Comparison of ENCODE assay signal across 23 cellular contexts in genomic region chr12:2895511-2895910, GRCh38. TPM values are rescaled to one million over a fixed set of nuclear protein-coding genes. Genes with fewer than 3 reads are reported as not detected.
DNase-seq lines count a peak whose midpoint lies in the region; TF ChIP-seq lines count a peak whose summit lies in the region.
"Had no signal": no experiment of that assay in that cellular context is flagged by ENCODE, and none has a peak within 500 bp of the region (broad histone marks: within the 10 kb centered on the region; RNA-seq: fewer than 3 reads in every experiment).

No MANE protein-coding gene starts in this region.

- H3K4me1 Mint-ChIP-seq in type B pancreatic cell (ENCODE audit: unreplicated experiment), result peaks cover 19% of the 10 kb centered on the region

- H3K4me3 ChIP-seq in fibroblast of villous mesenchyme (ENCODE audit: low read depth, low read length), result no peak overlapping the region
- H3K4me3 ChIP-seq in neuronal stem cell (ENCODE audit: low read length in 2 of 2), result no peak overlapping the region
- H3K4me3 ChIP-seq: esophagus squamous epithelium, heart left ventricle, lung had no signal

- no peak overlapping the region for H3K18ac ChIP-seq in neuronal stem cell (ENCODE audit: low read length)

- H3K4me2 ChIP-seq in neuronal stem cell (ENCODE audit: insufficient read depth, low read length, poor library complexity, severe bottlenecking), result no peak overlapping the region

- H2AK5ac ChIP-seq in neuronal stem cell (ENCODE audit: low read depth, low read length), result no peak overlapping the region

- TF ChIP-seq CTCF in fibroblast of villous mesenchyme (IDR thresholded peaks at IDR 0.05; ENCODE audit: insufficient read depth, low read depth, low read length) (no peak), type B pancreatic cell (conservative IDR thresholded peaks at IDR 0.05) (no peak)

- no peak overlapping the region for H2AFZ ChIP-seq in neuronal stem cell (ENCODE audit: low read length)

- H3K27me3 Mint-ChIP-seq in type B pancreatic cell, result peaks cover 3% of the 10 kb centered on the region
- H3K27me3 Mint-ChIP-seq: activated CD4-positive, alpha-beta T cell treated with anti-CD3 and anti-CD28 coated beads for 36 hours; naive B cell had no signal

- no peak overlapping the region for H3K27ac ChIP-seq in neuronal stem cell (replicated peaks; ENCODE audit: low read length)
- H3K27ac ChIP-seq: esophagus squamous epithelium had no signal

- no peak overlapping the region for H2BK5ac ChIP-seq in neuronal stem cell (ENCODE audit: low read length)

- H3K9ac ChIP-seq in neuronal stem cell (ENCODE audit: low read depth, low read length, poor library complexity), result no peak overlapping the region

- peaks cover 2 to 22% of the 10 kb centered on the region in 2 donors for H3K36me3 ChIP-seq in neuronal stem cell (replicated peaks in 1 of 2; ENCODE audit: control insufficient read depth in 2 of 2, insufficient read depth in 2 of 2, low read length in 2 of 2)
- H3K36me3 ChIP-seq: esophagus squamous epithelium, heart left ventricle had no signal

- no CpG with 5 or more reads among the region's 2 CpGs for WGBS in neuronal stem cell (ENCODE audit: extremely low coverage in 2 of 2, insufficient read length in 2 of 2, insufficient replicate concordance in 1 of 2), 2 donors

- no peak overlapping the region for H3K4ac ChIP-seq in neuronal stem cell (ENCODE audit: low read length)

- H3K14ac ChIP-seq in neuronal stem cell (ENCODE audit: low read length), result no peak overlapping the region

- no peak overlapping the region for H4K8ac ChIP-seq in neuronal stem cell (ENCODE audit: low read depth, low read length)

- no peak overlapping the region for H2BK120ac ChIP-seq in neuronal stem cell (ENCODE audit: low read depth, low read length)

- no peak overlapping the region for H3K23ac ChIP-seq in neuronal stem cell (ENCODE audit: low read depth, low read length, poor library complexity)

- H3K27ac Mint-ChIP-seq in type B pancreatic cell, result peak overlapping the region; percentile 79
- H3K27ac Mint-ChIP-seq: activated CD4-positive, alpha-beta T cell treated with anti-CD3 and anti-CD28 coated beads for 36 hours; activated T-helper 2 cell treated with anti-CD3 and anti-CD28 coated beads, Interferon-gamma antibody, Interleukin-2, Interleukin-4, amounts not matched to agents 10 μg/mL and 5 μg/mL and 100 μg/mL, durations not matched to agents 14 hours and 24 hours and 36 hours; immature natural killer cell; naive B cell had no signal

- no peak overlapping the region for H2BK15ac ChIP-seq in neuronal stem cell (ENCODE audit: low read length)

- H3K36me3 Mint-ChIP-seq in type B pancreatic cell, result peaks cover 18% of the 10 kb centered on the region
- H3K36me3 Mint-ChIP-seq: naive B cell had no signal

- peaks cover 4% of the 10 kb centered on the region for H3K79me1 ChIP-seq in neuronal stem cell (ENCODE audit: low read depth, low read length)

- no peak overlapping the region for H2BK12ac ChIP-seq in neuronal stem cell (ENCODE audit: low read length)

- H4K91ac ChIP-seq in neuronal stem cell (ENCODE audit: low read depth, low read length, poor library complexity), result no peak overlapping the region

- peaks cover 0 to 3% of the 10 kb centered on the region in 2 donors for H3K4me1 ChIP-seq in neuronal stem cell (ENCODE audit: control insufficient read depth in 2 of 2, insufficient read depth in 1 of 2, low read depth in 1 of 2, low read length in 2 of 2)

- DNase-seq in SW480 (ENCODE audit: low spot score) (peak; percentile 46), fibroblast of villous mesenchyme (ENCODE audit: low read depth) (peak; percentile 39), type B pancreatic cell (ENCODE audit: extremely low spot score, unreplicated experiment) (no peak), GF-D8 (lab: John Stamatoyannopoulos, UW) (no peak), RPMI8226 (no peak), neuronal stem cell (ENCODE audit: low spot score) (no peak)
- DNase-seq: activated CD4-positive, alpha-beta T cell treated with anti-CD3 and anti-CD28 coated beads for 36 hours; Caco-2; esophagus squamous epithelium; heart left ventricle; immature natural killer cell; Kasumi-1; naive B cell; NCI-H1092 treated with DMSO at 0.1 percent for 48 hours; NCI-H2081; NCI-H446 treated with DMSO at 0.1 percent for 48 hours; NK-92 treated with Interleukin-12 subunit alpha and Interleukin-12 subunit beta, amount 100 ng/mL, for 24 hours; stimulated activated CD4-positive, alpha-beta T cell treated with anti-CD3 and anti-CD28 coated beads, Interleukin-2, amount 100 ng/mL, for 48 hours had no signal

- no peak overlapping the region for H3K4me3 Mint-ChIP-seq in type B pancreatic cell
- H3K4me3 Mint-ChIP-seq: activated CD4-positive, alpha-beta T cell treated with anti-CD3 and anti-CD28 coated beads for 36 hours; immature natural killer cell had no signal

- no peaks in the 10 kb centered on the region for H3K27me3 ChIP-seq in neuronal stem cell (ENCODE audit: control insufficient read depth in 3 of 3, insufficient read depth in 3 of 3, low read depth in 1 of 3, low read length in 3 of 3)
- H3K27me3 ChIP-seq: esophagus squamous epithelium, heart left ventricle had no signal

- no peaks in the 10 kb centered on the region for H3K9me3 Mint-ChIP-seq in type B pancreatic cell
- H3K9me3 Mint-ChIP-seq: activated T-helper 2 cell treated with anti-CD3 and anti-CD28 coated beads, Interferon-gamma antibody, Interleukin-2, Interleukin-4, amounts not matched to agents 10 μg/mL and 5 μg/mL and 100 μg/mL, durations not matched to agents 14 hours and 24 hours and 36 hours; immature natural killer cell; naive B cell had no signal

- no peaks in the 10 kb centered on the region for H3K9me3 ChIP-seq in neuronal stem cell (replicated peaks in 1 of 2; ENCODE audit: control insufficient read depth in 2 of 2, insufficient read depth in 1 of 2, low read depth in 1 of 2, low read length in 2 of 2)
- H3K9me3 ChIP-seq: Caco-2, esophagus squamous epithelium, heart left ventricle had no signal

RNA-seq across cellular contexts. Expression of gene TULP3, which starts 4.8 kb away (rescaled TPM):
- total RNA-seq in fibroblast of villous mesenchyme (39.9 and 41.5 TPM in 2 replicates), type B pancreatic cell (ENCODE audit: low replicate concordance) (26.5 and 58.9 TPM in 2 replicates)
- 41.4 TPM for polyA plus RNA-seq in neuronal stem cell (2013, experiment 1 of 2)
- polyA plus RNA-seq in neuronal stem cell (2013, experiment 2 of 2), result 41.6 TPM

RNA-seq across cellular contexts. Expression of gene RHNO1, which starts 18.5 kb away (rescaled TPM):
- total RNA-seq in fibroblast of villous mesenchyme, result 28.3 and 38.0 TPM in 2 replicates
- total RNA-seq in type B pancreatic cell (ENCODE audit: low replicate concordance), result 46.8 and 51.7 TPM in 2 replicates
- 129 TPM for polyA plus RNA-seq in neuronal stem cell (2013, experiment 1 of 2)
- 131 TPM for polyA plus RNA-seq in neuronal stem cell (2013, experiment 2 of 2)

RNA-seq across cellular contexts. Expression of gene FOXM1, which starts 18.5 kb away (rescaled TPM):
- total RNA-seq in fibroblast of villous mesenchyme, result 16.4 and 17.7 TPM in 2 replicates
- 53.9 and 68.6 TPM in 2 replicates for total RNA-seq in type B pancreatic cell (ENCODE audit: low replicate concordance)
- polyA plus RNA-seq in neuronal stem cell (2013, experiment 1 of 2), result 106 TPM
- polyA plus RNA-seq in neuronal stem cell (2013, experiment 2 of 2), result 102 TPM

RNA-seq across cellular contexts. Expression of gene TEX52, which starts 38.7 kb away (rescaled TPM):
- total RNA-seq in fibroblast of villous mesenchyme, result not detected in 2 replicates
- not detected in 2 replicates for total RNA-seq in type B pancreatic cell (ENCODE audit: low replicate concordance)
- not detected for polyA plus RNA-seq in neuronal stem cell (2013, experiment 1 of 2)
- polyA plus RNA-seq in neuronal stem cell (2013, experiment 2 of 2), result not detected
- total RNA-seq: activated T-helper 2 cell treated with anti-CD3 and anti-CD28 coated beads, Interferon-gamma antibody, Interleukin-2, Interleukin-4, amounts not matched to agents 10 μg/mL and 5 μg/mL and 100 μg/mL, durations not matched to agents 14 hours and 24 hours and 36 hours; esophagus squamous epithelium; heart left ventricle; lung; RPMI7951; skeletal muscle tissue had no signal
- polyA plus RNA-seq: adipose tissue, heart left ventricle, immature natural killer cell, lung had no signal

Comparison
In these comparisons a context has a peak if more than half of its experiments do, and no peak if none do; other contexts are left out.
1. DNase-seq: peak in SW480 (single experiment) and fibroblast of villous mesenchyme (single experiment); none in type B pancreatic cell (single experiment), GF-D8 (single experiment), RPMI8226 (single experiment) and neuronal stem cell (single experiment).